Comparison of ENCODE assay signal across 11 cellular contexts in the genomic region with DNA sequence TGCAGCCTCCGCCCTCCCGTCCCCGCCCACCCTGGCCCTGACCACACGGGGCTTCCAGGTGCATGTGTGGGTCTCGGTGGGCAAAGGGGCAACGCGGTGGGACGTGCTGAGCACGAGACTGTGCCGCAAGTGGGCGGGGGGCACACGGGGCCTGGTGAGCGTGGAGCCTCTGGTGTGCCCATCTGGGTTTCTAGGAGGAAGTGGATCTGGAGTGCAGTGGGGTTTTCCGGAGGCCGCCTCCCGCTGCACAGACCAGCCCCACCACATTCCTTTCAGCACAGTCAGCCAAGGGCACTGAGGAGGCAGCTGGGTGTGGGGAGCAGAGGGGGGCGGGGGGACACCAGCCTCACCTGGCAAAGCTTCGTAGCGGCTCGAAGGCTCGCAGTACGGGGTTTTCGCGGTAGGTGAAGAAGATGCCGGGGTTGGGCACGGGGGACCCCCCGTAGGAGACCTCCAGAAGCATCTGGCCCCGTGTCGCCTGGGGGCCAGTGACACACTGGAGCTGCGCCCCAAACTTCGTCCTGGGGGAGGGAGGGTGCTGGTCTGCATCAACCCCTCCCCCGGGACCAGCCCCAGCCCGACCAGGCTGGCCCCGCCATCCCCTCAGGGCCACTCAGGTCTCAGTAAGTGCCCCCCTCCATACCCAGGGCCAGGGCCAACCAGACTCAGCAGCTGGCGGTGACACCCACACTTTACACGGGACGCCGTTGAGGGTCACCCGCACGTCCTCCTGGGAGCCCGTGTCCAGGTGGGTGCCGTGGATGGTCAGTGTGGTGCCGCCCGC. TPM values are rescaled to one million over a fixed set of nuclear protein-coding genes. Genes with fewer than 3 reads are reported as not detected.
DNase-seq lines count a peak whose midpoint lies in the region; ATAC-seq, FAIRE-seq and TF ChIP-seq lines count a peak whose summit lies in the region.
"Had no signal": no experiment of that assay in that cellular context is flagged by ENCODE, and none has a peak within 500 bp of the region (broad histone marks: within the 10 kb centered on the region; RNA-seq: fewer than 3 reads in every experiment).

No MANE protein-coding gene starts in this region.

- no peaks in the 10 kb centered on the region for H3K27me3 ChIP-seq in HUES6 (ENCODE audit: control insufficient read depth, insufficient read depth, low read length)
- H3K27me3 ChIP-seq in breast epithelium: no peaks in the 10 kb centered on the region
- no peaks in the 10 kb centered on the region for H3K27me3 ChIP-seq in ovary

- TF ChIP-seq CTCF in breast epithelium (IDR thresholded peaks at IDR 0.05) (no peak), ovary (IDR thresholded peaks at IDR 0.05) (no peak)

- H3K4me3 ChIP-seq in HUES6 (ENCODE audit: low read depth, low read length) (no peak overlapping the region), breast epithelium (peak overlapping the region in 1 of 3 donors; percentile 48), ovary (no peak overlapping the region)

- H3K4me1 ChIP-seq in HUES6 (ENCODE audit: control insufficient read depth, insufficient read depth, low read length): no peaks in the 10 kb centered on the region
- H3K4me1 ChIP-seq in breast epithelium: peaks cover 0 to 5% of the 10 kb centered on the region in 2 donors
- no peaks in the 10 kb centered on the region for H3K4me1 ChIP-seq in ovary (ENCODE audit: insufficient read depth)

- TF ChIP-seq POLR2A in breast epithelium (IDR thresholded peaks at IDR 0.05) (no peak), ovary (IDR thresholded peaks at IDR 0.05) (no peak)

- intact Hi-C loops in breast epithelium (cut with DNase I; ENCODE audit: low total_unique reads): no loop called here
- intact Hi-C loops in left colon (cut with DNase I, micrococcal nuclease): no loop called here
- intact Hi-C loops in ovary (cut with DNase I): no loop called here

- H3K9ac ChIP-seq in HUES6 (ENCODE audit: low read length): no peak overlapping the region

- FAIRE-seq in urothelium cell line (lab: Jason Lieb, UNC): peak; percentile 87

- ATAC-seq in left colon: peak; percentile 30

- H3K36me3 ChIP-seq in HUES6 (ENCODE audit: control insufficient read depth, insufficient read depth, low read length) (peaks cover 83% of the 10 kb centered on the region), breast epithelium (peaks cover 22% of the 10 kb centered on the region), ovary (peaks cover 4% of the 10 kb centered on the region)

- 0 out of 2 replicates have a peak overlapping the region, but pooled peaks have one; percentile 26 for H3K27ac ChIP-seq in HUES6 (ENCODE audit: low read depth, low read length)
- H3K27ac ChIP-seq in breast epithelium: peak overlapping the region; percentile 85 to 87
- H3K27ac ChIP-seq in ovary: no peak overlapping the region

- 71 to 77% (median 71%) methylated on average over 35 to 44 of the region's 44 CpGs for WGBS in ovary, 3 donors

- DNase-seq in breast epithelium (ENCODE audit: low spot score in 2 of 2) (peak; percentile 91 to 93), left colon (peak in 1 of 2 donors; percentile 68), urothelium cell line (ENCODE audit: low spot score) (peak; percentile 78), ovary (no peak)
- DNase-seq in activated CD8-positive, alpha-beta memory T cell treated with anti-CD3 and anti-CD28 coated beads, Interleukin-2, amount 50 U/mL, for 48 hours: no peak
- DNase-seq in activated T-cell treated with anti-CD3 and anti-CD28 coated beads, Interleukin-2, amount 50 U/mL, for 1 hour: no peak
- DNase-seq: activated B cell treated with CpG ODN at 0.5 μM for 24 hours; activated naive CD8-positive, alpha-beta T cell treated with anti-CD3 and anti-CD28 coated beads, Interleukin-2, amount 10 ng/mL, durations not matched to agents 7 days and 5 days; foreskin melanocyte; NCI-H345 had no signal

- H3K9me3 ChIP-seq in HUES6 (ENCODE audit: control insufficient read depth, insufficient read depth, low read depth, low read length) (no peaks in the 10 kb centered on the region), breast epithelium (no peaks in the 10 kb centered on the region), ovary (no peaks in the 10 kb centered on the region)

- no peak for TF ChIP-seq EP300 in ovary (IDR thresholded peaks at IDR 0.05)

RNA-seq across cellular contexts. Expression of gene MAPK11, which starts 12.4 kb away (rescaled TPM):
- 10 to 100 TPM in 2 of 3 donors, 1 to 10 TPM in 1; 5.7 to 16.5 (median 13.4) TPM for total RNA-seq in breast epithelium
- 1 to 10 TPM; 1.2 to 1.9 TPM for total RNA-seq in left colon
- total RNA-seq in ovary: 10 to 100 TPM in 4 of 7 donors, 1 to 10 TPM in 3; 2.0 to 31.6 (median 12.0) TPM
- polyA plus RNA-seq in ovary: 10 to 100 TPM in 1 of 2 donors, under 1 TPM in 1; 0.92 to 13.0 TPM

RNA-seq across cellular contexts. Expression of gene MAPK12, which starts 21.1 kb away (rescaled TPM):
- 1 to 10 TPM; 3.8 to 9.8 (median 5.3) TPM for total RNA-seq in breast epithelium
- total RNA-seq in left colon: 1 to 10 TPM; 3.0 to 3.1 TPM
- 10 to 100 TPM in 6 of 7 donors, 1 to 10 TPM in 1; 7.9 to 35.3 (median 23.3) TPM for total RNA-seq in ovary
- polyA plus RNA-seq in ovary: 10 to 100 TPM in 1 of 2 donors, under 1 TPM in 1; 0.87 to 26.5 TPM

RNA-seq across cellular contexts. Expression of gene PLXNB2, which starts 24.9 kb away (rescaled TPM):
- total RNA-seq in breast epithelium (100 to 1,000 TPM in 2 of 3 donors, 10 to 100 TPM in 1; 79.0 to 137 (median 122) TPM), left colon (100 to 1,000 TPM; 290 TPM), ovary (100 to 1,000 TPM; 121 to 274 (median 229) TPM)
- 100 to 1,000 TPM in 1 of 2 donors, 10 to 100 TPM in 1; 26.5 to 135 TPM for polyA plus RNA-seq in ovary

RNA-seq across cellular contexts. Expression of gene HDAC10, which starts 31.5 kb away (rescaled TPM):
- total RNA-seq in breast epithelium (10 to 100 TPM; 22.9 to 35.7 (median 29.4) TPM), left colon (10 to 100 TPM; 48.3 to 49.2 TPM), ovary (10 to 100 TPM; 24.9 to 44.6 (median 41.1) TPM)
- 10 to 100 TPM in 1 of 2 donors, 1 to 10 TPM in 1; 2.3 to 33.2 TPM for polyA plus RNA-seq in ovary

RNA-seq across cellular contexts. Expression of gene TUBGCP6, which starts 37.7 kb away (rescaled TPM):
- total RNA-seq in breast epithelium (10 to 100 TPM; 34.2 to 66.2 (median 59.6) TPM), left colon (10 to 100 TPM; 26.3 to 31.6 TPM), ovary (10 to 100 TPM; 35.9 to 52.2 (median 40.8) TPM)
- 10 to 100 TPM in 1 of 2 donors, 1 to 10 TPM in 1; 7.5 to 42.6 TPM for polyA plus RNA-seq in ovary

Comparison
In these comparisons a context has a peak if more than half of its experiments do, and no peak if none do; other contexts are left out.
1. H3K27ac ChIP-seq: peak in HUES6 (single experiment) and breast epithelium (2 of 2); none in ovary (0 of 2).
2. DNase-seq: peak in breast epithelium (2 of 2) and urothelium cell line (single experiment); none in ovary (0 of 5), activated CD8-positive, alpha-beta memory T cell treated with anti-CD3 and anti-CD28 coated beads, Interleukin-2, amount 50 U/mL, for 48 hours (single experiment) and activated T-cell treated with anti-CD3 and anti-CD28 coated beads, Interleukin-2, amount 50 U/mL, for 1 hour (single experiment).